In genomic region chr2:101986804-101987740, GRCh38 we compare ENCODE assay signal across 17 cellular contexts. TPM values are rescaled to one million over a fixed set of nuclear protein-coding genes. Genes with fewer than 3 reads are reported as not detected.
A peak's percentile ranks its signal among the peaks of the same experiment; 100 is the strongest.
DNase-seq lines count a peak whose midpoint lies in the region; ATAC-seq and TF ChIP-seq lines count a peak whose summit lies in the region.
"Had no signal": no experiment of that assay in that cellular context is flagged by ENCODE, and none has a peak within 500 bp of the region (broad histone marks: within the 10 kb centered on the region; RNA-seq: fewer than 3 reads in every experiment).

No MANE protein-coding gene starts in this region.

- peak; percentile 73 for ATAC-seq in DND-41 (ENCODE audit: insufficient read depth, low read depth)
- peak; percentile 82 for ATAC-seq in mucosa of descending colon
- ATAC-seq in WTC11, result no peak
- ATAC-seq: stimulated activated naive B cell treated with anti-CD40 and anti-IgM and Interleukin-4, amounts not matched to agents 10 μg/mL and 1 μg/mL and 100 μg/mL, for 72 hours had no signal

- H3K9ac ChIP-seq in DND-41 (ENCODE audit: low read depth, low read length), result no peak overlapping the region

- H3K4me1 ChIP-seq in DND-41 (ENCODE audit: insufficient read depth, low read length), result peaks cover 11% of the 10 kb centered on the region
- H3K4me1 ChIP-seq in mucosa of descending colon (ENCODE audit: low read depth), result peaks cover 26% of the 10 kb centered on the region

- no peaks in the 10 kb centered on the region for H3K9me3 Mint-ChIP-seq in WTC11
- H3K9me3 Mint-ChIP-seq: HFFc6; stimulated activated naive B cell treated with anti-CD40 and anti-IgM and Interleukin-4, amounts not matched to agents 10 μg/mL and 1 μg/mL and 100 μg/mL, for 72 hours had no signal

- TF ChIP-seq CTCF in DND-41 (IDR thresholded peaks at IDR 0.05; ENCODE audit: borderline replicate concordance, extremely low read depth, low read length, poor library complexity, severe bottlenecking) (no peak), mucosa of descending colon (IDR thresholded peaks at IDR 0.05) (no peak), WTC11 (IDR thresholded peaks at IDR 0.05) (no peak)

- H3K4me1 Mint-ChIP-seq in WTC11, result peaks cover 25% of the 10 kb centered on the region

- in situ Hi-C loops in ACHN (cut with HindIII; ENCODE audit: low pct_ligation_motif_present, low pct_unique_long_range_greater_than_20kb, low sequenced_read_pairs), result no loop called here

- H3K79me2 ChIP-seq in DND-41 (ENCODE audit: insufficient read depth, low read length), result no peaks in the 10 kb centered on the region

- no peak overlapping the region for H3K4me3 Mint-ChIP-seq in WTC11
- H3K4me3 Mint-ChIP-seq: HFFc6; stimulated activated naive B cell treated with anti-CD40 and anti-IgM and Interleukin-4, amounts not matched to agents 10 μg/mL and 1 μg/mL and 100 μg/mL, for 72 hours had no signal

- no peak overlapping the region for H3K27ac Mint-ChIP-seq in WTC11
- H3K27ac Mint-ChIP-seq: HFFc6; stimulated activated naive B cell treated with anti-CD40 and anti-IgM and Interleukin-4, amounts not matched to agents 10 μg/mL and 1 μg/mL and 100 μg/mL, for 72 hours had no signal

- H4K20me1 ChIP-seq in DND-41 (ENCODE audit: insufficient read depth, low read length), result no peaks in the 10 kb centered on the region

- H3K9me3 ChIP-seq in DND-41 (ENCODE audit: insufficient read depth, low read length, severe bottlenecking) (no peaks in the 10 kb centered on the region), mucosa of descending colon (no peaks in the 10 kb centered on the region)

- H3K4me3 ChIP-seq in DND-41 (ENCODE audit: low read depth in 1 of 2, low read length in 2 of 2), result no peak overlapping the region
- no peak overlapping the region for H3K4me3 ChIP-seq in mucosa of descending colon
- H3K4me3 ChIP-seq: coronary artery, smooth muscle cell had no signal

- CTCF ChIA-PET in WTC11 (lab: Charles Lee), result interaction anchor here (1.5 to 2.1 kb wide), 3 partner anchors 19 to 103 kb away, joined by 5 to 13 read pairs (median 10); no protein-coding TSS in a partner anchor

- H3K27me3 Mint-ChIP-seq in WTC11 (ENCODE audit: low read depth), result no peaks in the 10 kb centered on the region; the same call in 1 of the 2 replicates

- H3K27ac ChIP-seq in DND-41 (ENCODE audit: low read length), result no peak overlapping the region
- H3K27ac ChIP-seq: coronary artery had no signal

- H3K36me3 ChIP-seq in DND-41 (ENCODE audit: insufficient read depth, low read length) (no peaks in the 10 kb centered on the region), mucosa of descending colon (ENCODE audit: low read depth) (no peaks in the 10 kb centered on the region)

- no peak overlapping the region for H2AFZ ChIP-seq in DND-41 (ENCODE audit: low read depth, low read length)

- H3K36me3 Mint-ChIP-seq in WTC11, result no peaks in the 10 kb centered on the region
- H3K36me3 Mint-ChIP-seq: stimulated activated naive B cell treated with anti-CD40 and anti-IgM and Interleukin-4, amounts not matched to agents 10 μg/mL and 1 μg/mL and 100 μg/mL, for 72 hours had no signal

- peak; percentile 32 for DNase-seq in ACHN
- peak; percentile 13 for DNase-seq in DND-41
- peak; percentile 34 for DNase-seq in central memory CD4-positive, alpha-beta T cell
- peak; percentile 81 to 91 (median 83) for DNase-seq in mucosa of descending colon
- no peak for DNase-seq in NCI-H82 treated with DMSO at 0.1 percent for 48 hours (lab: John Stamatoyannopoulos, UW; ENCODE audit: unreplicated experiment)
- no peak for DNase-seq in WTC11 (ENCODE audit: low spot score)
- DNase-seq in nucleus accumbens (lab: John Stamatoyannopoulos, UW), result no peak
- no peak for DNase-seq in NCI-H524 treated with DMSO at 0.1 percent for 48 hours (lab: John Stamatoyannopoulos, UW)
- DNase-seq: activated CD4-positive, CD25-positive, alpha-beta regulatory T cell treated with anti-CD3 and anti-CD28 coated beads, Interleukin-2, amount 50 U/mL, for 72 hours; activated T-cell treated with anti-CD3 and anti-CD28 coated beads, Interleukin-2, amount 50 U/mL, for 1 hour; glutamatergic neuron; HFFc6; MV-4-11; Right ventricle myocardium superior; stimulated activated naive B cell treated with anti-CD40 and anti-IgM and Interleukin-4, amounts not matched to agents 10 μg/mL and 1 μg/mL and 100 μg/mL, for 72 hours had no signal

- no peak overlapping the region for H3K4me2 ChIP-seq in DND-41 (ENCODE audit: insufficient read depth, low read length)
- H3K4me2 ChIP-seq: smooth muscle cell had no signal

- H3K27me3 ChIP-seq in DND-41 (ENCODE audit: insufficient read depth, low read length, poor library complexity), result peaks cover 10% of the 10 kb centered on the region

- POLR2A ChIA-PET in WTC11 (lab: Charles Lee), result no interaction called here

- intact Hi-C loops in mucosa of descending colon (cut with DNase I, micrococcal nuclease), result no loop called here

TF ChIP-seq in WTC11, 78 proteins besides CTCF, POLR2A, EP300 and RAD21:
- TF ChIP-seq CDX4 (CRISPR knock-in tag; IDR thresholded peaks at IDR 0.05; ENCODE audit: borderline replicate concordance) (no peak), KAT7 (CRISPR knock-in tag; IDR thresholded peaks at IDR 0.05; ENCODE audit: borderline replicate concordance) (no peak), RORB (CRISPR knock-in tag; IDR thresholded peaks at IDR 0.05) (no peak), USF2 (CRISPR knock-in tag; IDR thresholded peaks at IDR 0.05) (no peak), CBFB (CRISPR knock-in tag; IDR thresholded peaks at IDR 0.05; ENCODE audit: low read depth) (no peak), GABPB1 (CRISPR knock-in tag; IDR thresholded peaks at IDR 0.05) (no peak), NFYB (CRISPR knock-in tag; conservative IDR thresholded peaks at IDR 0.05; ENCODE audit: low read depth) (no peak), ZNF317 (CRISPR knock-in tag; IDR thresholded peaks at IDR 0.05; ENCODE audit: borderline replicate concordance, low read depth) (no peak), E2F5 (CRISPR knock-in tag; IDR thresholded peaks at IDR 0.05) (no peak), ZBTB21 (CRISPR knock-in tag; IDR thresholded peaks at IDR 0.05; ENCODE audit: borderline replicate concordance) (no peak), ZNF138 (CRISPR knock-in tag; conservative IDR thresholded peaks at IDR 0.05) (no peak), ZNF416 (CRISPR knock-in tag; IDR thresholded peaks at IDR 0.05) (no peak), GRHL2 (CRISPR knock-in tag; IDR thresholded peaks at IDR 0.05; ENCODE audit: insufficient replicate concordance, severe bottlenecking) (no peak), ESRRA (CRISPR knock-in tag; IDR thresholded peaks at IDR 0.05; ENCODE audit: borderline replicate concordance) (no peak), PRRX2 (CRISPR knock-in tag; IDR thresholded peaks at IDR 0.05) (no peak)

RNA-seq across cellular contexts. Expression of gene IL1R2, which starts 4.7 kb away (rescaled TPM):
- total RNA-seq in mucosa of descending colon (10 to 100 TPM; 17.9 to 40.3 (median 39.8) TPM), WTC11 (2021) (0.22 TPM in 1 of 3 replicates, not detected in the others)

Comparison
In these comparisons a context has a peak if more than half of its experiments do, and no peak if none do; other contexts are left out.
1. DNase-seq: peak in ACHN (single experiment), DND-41 (single experiment), central memory CD4-positive, alpha-beta T cell (single experiment) and mucosa of descending colon (3 of 3); none in NCI-H82 treated with DMSO at 0.1 percent for 48 hours (single experiment), WTC11 (single experiment), nucleus accumbens (0 of 56) and NCI-H524 treated with DMSO at 0.1 percent for 48 hours (single experiment).
2. RNA of gene IL1R2, which starts 4.7 kb away (total RNA-seq): 17.9 to 40.3 TPM in mucosa of descending colon; 0.22 TPM in WTC11; every median in the first group is over 10 times any median in the second.